Comparison of ENCODE assay signal across 12 cellular contexts in the genomic region with DNA sequence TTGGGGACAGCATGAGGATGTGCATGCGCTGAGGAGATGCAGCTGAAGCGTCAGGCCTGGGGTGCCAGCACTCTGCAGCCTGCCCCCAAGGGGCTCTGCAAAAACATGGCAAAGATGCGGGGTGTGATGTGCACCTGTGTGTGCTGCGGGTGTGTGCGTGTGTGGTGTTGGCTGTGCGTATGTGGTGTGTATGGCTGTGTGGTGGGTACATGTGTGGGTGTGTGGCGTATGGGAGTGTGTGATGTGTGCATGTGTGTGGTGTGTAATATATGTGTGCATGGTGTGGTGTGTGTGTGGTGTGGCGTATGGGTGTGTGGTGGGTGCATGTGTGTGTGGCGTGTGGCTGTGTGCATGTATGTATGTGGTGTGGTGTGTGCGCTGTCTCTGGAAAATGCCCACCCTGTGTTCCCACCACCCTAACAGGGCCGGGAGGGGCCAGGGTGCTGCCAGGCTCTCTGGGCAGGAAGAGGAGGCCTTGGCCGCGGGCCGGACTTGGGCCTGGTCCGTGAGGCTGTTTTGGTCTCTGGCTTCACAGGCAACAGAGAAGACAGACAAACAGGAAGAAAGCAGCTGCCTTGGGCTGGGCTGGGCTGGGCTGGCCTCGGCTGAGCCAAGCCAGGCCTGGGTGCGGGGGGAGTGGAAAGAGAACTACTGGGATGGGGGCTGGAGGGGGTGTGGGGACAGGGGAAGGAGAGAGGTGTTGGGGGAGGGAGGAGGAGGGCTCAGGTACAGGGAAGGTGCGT. TPM values are rescaled to one million over a fixed set of nuclear protein-coding genes. Genes with fewer than 3 reads are reported as not detected.
DNase-seq lines count a peak whose midpoint lies in the region; ATAC-seq, FAIRE-seq and TF ChIP-seq lines count a peak whose summit lies in the region.
"Had no signal": no experiment of that assay in that cellular context is flagged by ENCODE, and none has a peak within 500 bp of the region (broad histone marks: within the 10 kb centered on the region; RNA-seq: fewer than 3 reads in every experiment).

No MANE protein-coding gene starts in this region.

- H3K27me3 ChIP-seq in small intestine (ENCODE audit: control insufficient read depth in 2 of 2, insufficient read depth in 2 of 2, low read length in 2 of 2): no peaks in the 10 kb centered on the region

- CTCF ChIA-PET in activated naive CD4-positive, alpha-beta T cell treated with anti-CD3 and anti-CD28 coated beads, Interleukin-2, amount 10 ng/mL, durations not matched to agents 7 days and 5 days (lab: Charles Lee): no interaction called here
- CTCF ChIA-PET in activated B cell treated with CpG ODN at 0.5 μM for 24 hours (lab: Charles Lee): no interaction called here

- POLR2A ChIA-PET in activated B cell treated with CpG ODN at 0.5 μM for 24 hours (lab: Charles Lee): interaction anchor here (0.6 to 5.2 kb wide), 5 partner anchors 16 to 480 kb away, joined by 3 to 25 read pairs (median 4); a partner anchor contains a TSS

- no peak overlapping the region for H3K27ac ChIP-seq in small intestine (ENCODE audit: low read depth in 1 of 2, low read length in 1 of 2)

- peak overlapping the region; percentile 13 for H3K4me3 Mint-ChIP-seq in activated naive CD4-positive, alpha-beta T cell treated with anti-CD3 and anti-CD28 coated beads, Interleukin-2, amount 10 ng/mL, durations not matched to agents 7 days and 5 days
- peak overlapping the region; percentile 45 for H3K4me3 Mint-ChIP-seq in activated B cell treated with CpG ODN at 0.5 μM for 24 hours
- H3K4me3 Mint-ChIP-seq in immature natural killer cell: peak overlapping the region; percentile 12 to 77 (median 60)
- peak overlapping the region in 1 of 2 donors; percentile 52 for H3K4me3 Mint-ChIP-seq in stimulated activated naive CD8-positive, alpha-beta T cell treated with anti-CD3 and anti-CD28 coated beads, Interleukin-15, amount 100 ng/mL, for 72 hours

- peaks cover 3% of the 10 kb centered on the region for H3K36me3 Mint-ChIP-seq in activated naive CD4-positive, alpha-beta T cell treated with anti-CD3 and anti-CD28 coated beads, Interleukin-2, amount 10 ng/mL, durations not matched to agents 7 days and 5 days
- peaks cover 5% of the 10 kb centered on the region for H3K36me3 Mint-ChIP-seq in activated B cell treated with CpG ODN at 0.5 μM for 24 hours (ENCODE audit: low read depth)
- no peaks in the 10 kb centered on the region for H3K36me3 Mint-ChIP-seq in immature natural killer cell

- H3K4me3 ChIP-seq in small intestine (ENCODE audit: low read depth in 1 of 2, low read length in 2 of 2): no peak overlapping the region

- peaks cover 4% of the 10 kb centered on the region for H3K27me3 Mint-ChIP-seq in activated naive CD4-positive, alpha-beta T cell treated with anti-CD3 and anti-CD28 coated beads, Interleukin-2, amount 10 ng/mL, durations not matched to agents 7 days and 5 days
- H3K27me3 Mint-ChIP-seq in activated B cell treated with CpG ODN at 0.5 μM for 24 hours: no peaks in the 10 kb centered on the region
- H3K27me3 Mint-ChIP-seq in immature natural killer cell (ENCODE audit: low read depth in 3 of 3): peaks cover 3 to 16% (median 14%) of the 10 kb centered on the region in 3 donors
- no peaks in the 10 kb centered on the region for H3K27me3 Mint-ChIP-seq in stimulated activated naive CD8-positive, alpha-beta T cell treated with anti-CD3 and anti-CD28 coated beads, Interleukin-15, amount 100 ng/mL, for 72 hours

- intact Hi-C loops in activated B cell treated with CpG ODN at 0.5 μM for 24 hours (cut with micrococcal nuclease): no loop called here

- ATAC-seq in activated B cell treated with CpG ODN at 0.5 μM for 24 hours (ENCODE audit: low read depth) (no peak), GM21423 (IDR thresholded peaks at IDR 0.05; ENCODE audit: unreplicated experiment) (no peak), HG03520 (IDR thresholded peaks at IDR 0.05; ENCODE audit: unreplicated experiment) (no peak)
- ATAC-seq in stimulated activated naive CD8-positive, alpha-beta T cell treated with anti-CD3 and anti-CD28 coated beads, Interleukin-15, amount 100 ng/mL, for 72 hours: peak; percentile 27

- FAIRE-seq in small intestine (lab: Jason Lieb, UNC): no peak

- WGBS in small intestine, 3 donors: 49 to 75% (median 50%) methylated on average over 7 to 18 of the region's 18 CpGs

- no peak for TF ChIP-seq CTCF in activated B cell treated with CpG ODN at 0.5 μM for 24 hours (IDR thresholded peaks at IDR 0.05)

- peaks cover 32% of the 10 kb centered on the region for H3K4me1 Mint-ChIP-seq in activated naive CD4-positive, alpha-beta T cell treated with anti-CD3 and anti-CD28 coated beads, Interleukin-2, amount 10 ng/mL, durations not matched to agents 7 days and 5 days
- H3K4me1 Mint-ChIP-seq in activated B cell treated with CpG ODN at 0.5 μM for 24 hours (peaks cover 44% of the 10 kb centered on the region), immature natural killer cell (peaks cover 50 to 53% of the 10 kb centered on the region in 2 donors)
- peaks cover 67% of the 10 kb centered on the region for H3K4me1 Mint-ChIP-seq in stimulated activated naive CD8-positive, alpha-beta T cell treated with anti-CD3 and anti-CD28 coated beads, Interleukin-15, amount 100 ng/mL, for 72 hours

- no peaks in the 10 kb centered on the region for H3K4me1 ChIP-seq in small intestine (ENCODE audit: control insufficient read depth in 2 of 2, insufficient read depth in 1 of 2, low read depth in 1 of 2, low read length in 1 of 2)

- no peaks in the 10 kb centered on the region for H3K9me3 Mint-ChIP-seq in activated naive CD4-positive, alpha-beta T cell treated with anti-CD3 and anti-CD28 coated beads, Interleukin-2, amount 10 ng/mL, durations not matched to agents 7 days and 5 days
- H3K9me3 Mint-ChIP-seq in activated B cell treated with CpG ODN at 0.5 μM for 24 hours (no peaks in the 10 kb centered on the region), immature natural killer cell (no peaks in the 10 kb centered on the region)
- H3K9me3 Mint-ChIP-seq in stimulated activated naive CD8-positive, alpha-beta T cell treated with anti-CD3 and anti-CD28 coated beads, Interleukin-15, amount 100 ng/mL, for 72 hours: no peaks in the 10 kb centered on the region

- no peak for DNase-seq in activated naive CD4-positive, alpha-beta T cell treated with anti-CD3 and anti-CD28 coated beads, Interleukin-2, amount 10 ng/mL, durations not matched to agents 7 days and 5 days
- no peak for DNase-seq in activated naive CD4-positive, alpha-beta T cell treated with Interleukin-2 at 50 U/mL for 16 hours
- DNase-seq in activated B cell treated with CpG ODN at 0.5 μM for 24 hours (no peak), immature natural killer cell (peak in 1 of 3 donors; percentile 28), small intestine (no peak)
- no peak for DNase-seq in stimulated activated naive CD8-positive, alpha-beta T cell treated with anti-CD3 and anti-CD28 coated beads, Interleukin-15, amount 100 ng/mL, for 72 hours
- DNase-seq: activated effector memory CD4-positive, alpha-beta T cell treated with Interleukin-2 at 50 U/mL for 16 hours; NCI-H524; T1000 had no signal

- H3K9me3 ChIP-seq in small intestine (ENCODE audit: control insufficient read depth, low read depth): no peaks in the 10 kb centered on the region

- H3K36me3 ChIP-seq in small intestine (ENCODE audit: control insufficient read depth in 2 of 2, insufficient read depth in 2 of 2, low read length in 2 of 2): no peaks in the 10 kb centered on the region

- peak overlapping the region; percentile 73 for H3K27ac Mint-ChIP-seq in activated naive CD4-positive, alpha-beta T cell treated with anti-CD3 and anti-CD28 coated beads, Interleukin-2, amount 10 ng/mL, durations not matched to agents 7 days and 5 days
- H3K27ac Mint-ChIP-seq in activated B cell treated with CpG ODN at 0.5 μM for 24 hours (peak overlapping the region; percentile 77), immature natural killer cell (peak overlapping the region in 5 of 6 donors; percentile 79 to 90 (median 86))
- H3K27ac Mint-ChIP-seq in stimulated activated naive CD8-positive, alpha-beta T cell treated with anti-CD3 and anti-CD28 coated beads, Interleukin-15, amount 100 ng/mL, for 72 hours: peak overlapping the region; percentile 17 to 89

RNA-seq across cellular contexts. Expression of a gene that starts 1.1 kb away (rescaled TPM):
- not detected in 2 replicates for total RNA-seq in activated B cell treated with CpG ODN at 0.5 μM for 24 hours
- polyA plus RNA-seq in immature natural killer cell (not detected), small intestine (1 to 10 TPM in 1 of 3 donors, not detected in 2; 3.5 TPM)
- total RNA-seq: osteoblast had no signal

RNA-seq across cellular contexts. Expression of a gene that starts 17.4 kb away (rescaled TPM):
- total RNA-seq in activated B cell treated with CpG ODN at 0.5 μM for 24 hours: 7.3 and 11.0 TPM in 2 replicates
- not detected for polyA plus RNA-seq in immature natural killer cell
- 10 to 100 TPM in 1 of 3 donors, under 1 TPM in 1, not detected in 1; 0.54 to 16.3 TPM for polyA plus RNA-seq in small intestine

RNA-seq across cellular contexts. Expression of a gene that starts 22.7 kb away (rescaled TPM):
- total RNA-seq in activated B cell treated with CpG ODN at 0.5 μM for 24 hours: 151 and 158 TPM in 2 replicates
- polyA plus RNA-seq in immature natural killer cell (100 to 1,000 TPM in 1 of 3 donors, 10 to 100 TPM in 2; 54.6 to 122 (median 75.7) TPM), small intestine (10 to 100 TPM; 40.9 to 63.0 (median 57.1) TPM)

RNA-seq across cellular contexts. Expression of a gene that starts 31.4 kb away (rescaled TPM):
- total RNA-seq in activated B cell treated with CpG ODN at 0.5 μM for 24 hours: 94.8 and 109 TPM in 2 replicates
- polyA plus RNA-seq in immature natural killer cell (100 to 1,000 TPM in 2 of 3 donors, 10 to 100 TPM in 1; 70.6 to 126 (median 104) TPM), small intestine (100 to 1,000 TPM; 105 to 152 (median 109) TPM)

RNA-seq across cellular contexts. Expression of a gene that starts 41.0 kb away (rescaled TPM):
- total RNA-seq in activated B cell treated with CpG ODN at 0.5 μM for 24 hours: 14.5 and 20.2 TPM in 2 replicates
- 1 to 10 TPM in 1 of 3 donors, under 1 TPM in 1, not detected in 1; 0.93 to 3.1 TPM for polyA plus RNA-seq in immature natural killer cell
- 10 to 100 TPM in 2 of 3 donors, 1 to 10 TPM in 1; 5.1 to 32.4 (median 11.3) TPM for polyA plus RNA-seq in small intestine
